8 cellular contexts compared by ENCODE assay signal in genomic region chr17:45282683-45283644, GRCh38. TPM values are rescaled to one million over a fixed set of nuclear protein-coding genes. Genes with fewer than 3 reads are reported as not detected.
DNase-seq lines count a peak whose midpoint lies in the region; ATAC-seq, FAIRE-seq and TF ChIP-seq lines count a peak whose summit lies in the region.

No MANE protein-coding gene starts in this region.

- H3K27ac ChIP-seq in keratinocyte (ENCODE audit: control insufficient read depth, insufficient read depth, low read length), result peak overlapping the region; percentile 26
- no peak overlapping the region for H3K27ac ChIP-seq in suprapubic skin

- no peaks in the 10 kb centered on the region for H3K9me1 ChIP-seq in keratinocyte (ENCODE audit: control insufficient read depth, extremely low read depth, insufficient read depth, low read length)

- H3K4me1 ChIP-seq in keratinocyte (ENCODE audit: control insufficient read depth, extremely low read depth, insufficient read depth, low read length) (peaks cover 13% of the 10 kb centered on the region), suprapubic skin (peaks cover 25% of the 10 kb centered on the region)

- H3K27me3 ChIP-seq in keratinocyte (ENCODE audit: control insufficient read depth, extremely low read depth, insufficient read depth, low read length) (no peaks in the 10 kb centered on the region), suprapubic skin (no peaks in the 10 kb centered on the region)

- CTCF ChIA-PET in activated CD8-positive, alpha-beta memory T cell treated with anti-CD3 and anti-CD28 coated beads, Interleukin-2, amount 10 ng/mL, durations not matched to agents 7 days and 5 days (lab: Charles Lee), result interaction anchor here (0.7 to 4.7 kb wide), 7 partner anchors 12 to 106 kb away, joined by 3 to 30 read pairs (median 4); no protein-coding TSS in a partner anchor

- no peak for TF ChIP-seq EP300 in suprapubic skin (IDR thresholded peaks at IDR 0.05)

- H3K4me1 Mint-ChIP-seq in activated CD8-positive, alpha-beta memory T cell treated with anti-CD3 and anti-CD28 coated beads, Interleukin-2, amount 10 ng/mL, durations not matched to agents 7 days and 5 days, result peaks cover 31% of the 10 kb centered on the region
- peaks cover 10% of the 10 kb centered on the region for H3K4me1 Mint-ChIP-seq in activated T-helper 17 cell treated with anti-CD3 and anti-CD28 coated beads, Interleukin-2, amount 50 U/mL, for 72 hours

- DNase-seq in activated CD8-positive, alpha-beta memory T cell treated with anti-CD3 and anti-CD28 coated beads, Interleukin-2, amount 10 ng/mL, durations not matched to agents 7 days and 5 days, result no peak
- DNase-seq in activated CD8-positive, alpha-beta memory T cell treated with anti-CD3 and anti-CD28 coated beads for 24 hours, result no peak
- no peak for DNase-seq in keratinocyte (ENCODE audit: low read depth, low spot score)
- peak; percentile 49 to 58 for DNase-seq in suprapubic skin (ENCODE audit: low spot score in 2 of 2)
- no peak for DNase-seq in stimulated activated CD4-positive, alpha-beta T cell treated with anti-CD3 and anti-CD28 coated beads, Interleukin-12 subunit alpha, Interleukin-12 subunit beta, amount 100 ng/mL, for 4 hours

- no peaks in the 10 kb centered on the region for H3K27me3 Mint-ChIP-seq in activated CD8-positive, alpha-beta memory T cell treated with anti-CD3 and anti-CD28 coated beads, Interleukin-2, amount 10 ng/mL, durations not matched to agents 7 days and 5 days
- H3K27me3 Mint-ChIP-seq in activated T-helper 17 cell treated with anti-CD3 and anti-CD28 coated beads, Interleukin-2, amount 50 U/mL, for 72 hours, result no peaks in the 10 kb centered on the region

- H3K36me3 Mint-ChIP-seq in activated CD8-positive, alpha-beta memory T cell treated with anti-CD3 and anti-CD28 coated beads, Interleukin-2, amount 10 ng/mL, durations not matched to agents 7 days and 5 days, result peaks cover 41% of the 10 kb centered on the region
- peaks cover 100% of the 10 kb centered on the region for H3K36me3 Mint-ChIP-seq in activated T-helper 17 cell treated with anti-CD3 and anti-CD28 coated beads, Interleukin-2, amount 50 U/mL, for 72 hours (ENCODE audit: low read depth)

- no peak overlapping the region for H3K9ac ChIP-seq in keratinocyte (ENCODE audit: control insufficient read depth, extremely low read depth, insufficient read depth, low read length)

- H3K4me2 ChIP-seq in keratinocyte (ENCODE audit: control insufficient read depth, extremely low read depth, insufficient read depth, low read depth, low read length), result no peak overlapping the region

- dilution Hi-C loops in keratinocyte (cut with MboI; ENCODE audit: extremely low pct_ligation_motif_present, low sequenced_read_pairs), result no loop called here

- H3K4me3 ChIP-seq in keratinocyte (ENCODE audit: control insufficient read depth in 2 of 3, extremely low read depth in 1 of 3, insufficient read depth in 2 of 3, low read depth in 1 of 3, low read length in 3 of 3) (no peak overlapping the region), suprapubic skin (no peak overlapping the region)

- H3K79me2 ChIP-seq in keratinocyte (ENCODE audit: control insufficient read depth, insufficient read depth, low read length), result peaks cover 8% of the 10 kb centered on the region

- H3K9me3 ChIP-seq in keratinocyte (ENCODE audit: control insufficient read depth, low read depth, low read length) (no peaks in the 10 kb centered on the region), suprapubic skin (no peaks in the 10 kb centered on the region)

- WGBS in suprapubic skin, result 77% methylated on average over 13 of the region's 21 CpGs

- H3K27ac Mint-ChIP-seq in activated CD8-positive, alpha-beta memory T cell treated with anti-CD3 and anti-CD28 coated beads, Interleukin-2, amount 10 ng/mL, durations not matched to agents 7 days and 5 days, result peak overlapping the region; percentile 79
- peak overlapping the region; percentile 84 for H3K27ac Mint-ChIP-seq in activated T-helper 17 cell treated with anti-CD3 and anti-CD28 coated beads, Interleukin-2, amount 50 U/mL, for 72 hours

- no peak overlapping the region for H2AFZ ChIP-seq in keratinocyte (ENCODE audit: control insufficient read depth, low read length)

- H3K9me3 Mint-ChIP-seq in activated CD8-positive, alpha-beta memory T cell treated with anti-CD3 and anti-CD28 coated beads, Interleukin-2, amount 10 ng/mL, durations not matched to agents 7 days and 5 days (ENCODE audit: low read depth), result no peaks in the 10 kb centered on the region
- H3K9me3 Mint-ChIP-seq in activated T-helper 17 cell treated with anti-CD3 and anti-CD28 coated beads, Interleukin-2, amount 50 U/mL, for 72 hours, result no peaks in the 10 kb centered on the region

- no peak overlapping the region for H3K4me3 Mint-ChIP-seq in activated CD8-positive, alpha-beta memory T cell treated with anti-CD3 and anti-CD28 coated beads, Interleukin-2, amount 10 ng/mL, durations not matched to agents 7 days and 5 days
- H3K4me3 Mint-ChIP-seq in activated T-helper 17 cell treated with anti-CD3 and anti-CD28 coated beads, Interleukin-2, amount 50 U/mL, for 72 hours, result no peak overlapping the region

- FAIRE-seq in keratinocyte (lab: Jason Lieb, UNC), result no peak

- TF ChIP-seq POLR2A in suprapubic skin (IDR thresholded peaks at IDR 0.05), result no peak

- H4K20me1 ChIP-seq in keratinocyte (ENCODE audit: control insufficient read depth, extremely low read depth, insufficient read depth, low read length), result no peaks in the 10 kb centered on the region

- peak; percentile 37 for ATAC-seq in activated CD8-positive, alpha-beta memory T cell treated with anti-CD3 and anti-CD28 coated beads, Interleukin-2, amount 10 ng/mL, durations not matched to agents 7 days and 5 days
- no peak for ATAC-seq in activated T-helper 17 cell treated with anti-CD3 and anti-CD28 coated beads, Interleukin-2, amount 50 U/mL, for 72 hours (replicated peaks)
- ATAC-seq in GM19328 (IDR thresholded peaks at IDR 0.05; ENCODE audit: unreplicated experiment) (no peak), HG02798 (IDR thresholded peaks at IDR 0.05; ENCODE audit: poor library complexity, unreplicated experiment) (no peak)

- H3K36me3 ChIP-seq in keratinocyte (ENCODE audit: control insufficient read depth in 2 of 2, extremely low read depth in 1 of 2, insufficient read depth in 2 of 2, low read length in 2 of 2) (peaks cover 30 to 55% of the 10 kb centered on the region in 2 experiments), suprapubic skin (peaks cover 64% of the 10 kb centered on the region)

- no peak for TF ChIP-seq CTCF in keratinocyte (optimal IDR thresholded peaks at IDR 0.05 in 1 of 3, IDR thresholded peaks at IDR 0.05 in 1 of 3, conservative IDR thresholded peaks at IDR 0.05 in 1 of 3; ENCODE audit: extremely low read depth in 1 of 3, insufficient read depth in 2 of 3, low read length in 3 of 3)
- TF ChIP-seq CTCF in suprapubic skin (IDR thresholded peaks at IDR 0.05), result no peak

RNA-seq across cellular contexts. Expression of gene SPATA32, which starts 21.1 kb away (rescaled TPM):
- under 1 TPM; 0.23 to 0.49 TPM for total RNA-seq in activated CD8-positive, alpha-beta memory T cell treated with anti-CD3 and anti-CD28 coated beads, Interleukin-2, amount 10 ng/mL, durations not matched to agents 7 days and 5 days
- under 1 TPM; 0.13 to 0.32 TPM for total RNA-seq in activated T-helper 17 cell treated with anti-CD3 and anti-CD28 coated beads, Interleukin-2, amount 50 U/mL, for 72 hours
- polyA plus RNA-seq in keratinocyte, result 0.05 TPM in 1 of 3 replicates, not detected in the others
- not detected for polyA plus RNA-seq in keratinocyte (2011; ENCODE audit: low read depth)
- polyA plus RNA-seq in keratinocyte (2011; cell fraction: cytosol; rRNA removed), result not detected in 2 replicates
- polyA plus RNA-seq in keratinocyte (2011; cell fraction: nucleus; rRNA removed), result 0.07 TPM in 1 of 2 replicates, not detected in the other
- polyA plus RNA-seq in keratinocyte (2012; ENCODE audit: low replicate concordance), result not detected in 2 replicates
- not detected in 3 replicates for polyA minus RNA-seq in keratinocyte
- polyA minus RNA-seq in keratinocyte (2011; cell fraction: cytosol; rRNA and poly(A)+ RNA removed), result not detected
- polyA minus RNA-seq in keratinocyte (2011; cell fraction: nucleus; rRNA and poly(A)+ RNA removed), result not detected in 2 replicates
- total RNA-seq in suprapubic skin, result not detected

RNA-seq across cellular contexts. Expression of gene MAP3K14, which starts 33.9 kb away (rescaled TPM):
- 10 to 100 TPM; 39.3 to 43.0 TPM for total RNA-seq in activated CD8-positive, alpha-beta memory T cell treated with anti-CD3 and anti-CD28 coated beads, Interleukin-2, amount 10 ng/mL, durations not matched to agents 7 days and 5 days
- 10 to 100 TPM; 36.3 to 49.5 TPM for total RNA-seq in activated T-helper 17 cell treated with anti-CD3 and anti-CD28 coated beads, Interleukin-2, amount 50 U/mL, for 72 hours
- 6.5 to 8.3 TPM (median 7.1 TPM) in 3 replicates for polyA plus RNA-seq in keratinocyte
- polyA plus RNA-seq in keratinocyte (2011; ENCODE audit: low read depth), result 2.8 TPM
- polyA plus RNA-seq in keratinocyte (2011; cell fraction: cytosol; rRNA removed), result 3.2 and 4.9 TPM in 2 replicates
- 16.6 and 20.8 TPM in 2 replicates for polyA plus RNA-seq in keratinocyte (2011; cell fraction: nucleus; rRNA removed)
- polyA plus RNA-seq in keratinocyte (2012; ENCODE audit: low replicate concordance), result 3.3 and 5.9 TPM in 2 replicates
- 5.0 to 7.3 TPM (median 6.0 TPM) in 3 replicates for polyA minus RNA-seq in keratinocyte
- 2.5 TPM for polyA minus RNA-seq in keratinocyte (2011; cell fraction: cytosol; rRNA and poly(A)+ RNA removed)
- polyA minus RNA-seq in keratinocyte (2011; cell fraction: nucleus; rRNA and poly(A)+ RNA removed), result 7.8 and 10.7 TPM in 2 replicates
- total RNA-seq in suprapubic skin, result 10 to 100 TPM in 3 of 4 donors, 1 to 10 TPM in 1; 9.6 to 14.4 (median 11.9) TPM

Comparison
In these comparisons a context has a peak if more than half of its experiments do, and no peak if none do; other contexts are left out.
1. DNase-seq: peak in suprapubic skin (2 of 2); none in activated CD8-positive, alpha-beta memory T cell treated with anti-CD3 and anti-CD28 coated beads, Interleukin-2, amount 10 ng/mL, durations not matched to agents 7 days and 5 days (single experiment), activated CD8-positive, alpha-beta memory T cell treated with anti-CD3 and anti-CD28 coated beads for 24 hours (single experiment), keratinocyte (single experiment) and stimulated activated CD4-positive, alpha-beta T cell treated with anti-CD3 and anti-CD28 coated beads, Interleukin-12 subunit alpha, Interleukin-12 subunit beta, amount 100 ng/mL, for 4 hours (single experiment).